In the genomic region with DNA sequence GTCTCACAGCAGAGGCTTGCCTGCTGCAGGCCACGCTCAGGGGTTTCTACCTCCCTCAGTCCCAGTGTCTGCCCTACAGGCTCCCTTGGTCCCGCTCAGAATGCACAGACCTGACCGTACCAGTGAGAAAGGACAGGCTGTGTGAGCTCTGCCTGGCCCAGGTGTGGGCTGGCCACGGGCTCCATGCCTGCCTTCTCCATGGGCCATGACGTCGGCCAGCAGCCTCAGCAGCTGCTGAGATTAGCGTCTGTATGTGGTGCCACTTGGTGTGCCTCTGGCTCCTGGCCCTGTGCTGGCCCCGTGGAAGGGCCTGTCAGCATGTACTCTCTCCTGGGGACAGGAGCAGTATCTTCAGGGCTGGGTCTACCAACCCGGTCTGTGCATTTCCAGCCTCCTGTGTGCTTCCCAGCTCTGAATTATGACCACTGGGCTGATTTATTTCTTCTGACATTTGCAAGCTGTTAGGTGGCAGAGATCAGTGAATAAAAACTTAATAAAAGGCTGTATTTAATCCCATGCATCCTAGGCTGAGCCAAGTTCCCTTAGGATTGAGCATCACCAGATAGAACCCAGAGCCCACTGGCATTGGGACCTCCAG, we compare ENCODE assay signal across 8 cellular contexts. TPM values are rescaled to one million over a fixed set of nuclear protein-coding genes. Genes with fewer than 3 reads are reported as not detected.
DNase-seq lines count a peak whose midpoint lies in the region; TF ChIP-seq lines count a peak whose summit lies in the region.

No MANE protein-coding gene starts in this region.

- H3K27ac ChIP-seq in VCaP (peak overlapping the region; percentile 82), hepatocyte (peak overlapping the region; percentile 53), stomach smooth muscle (ENCODE audit: low read length) (peak overlapping the region; percentile 75)

- DNase-seq in NCI-H2081 (lab: John Stamatoyannopoulos, UW) (peak; percentile 26 to 53), NCI-H2081 treated with DMSO at 0.1 percent for 48 hours (lab: John Stamatoyannopoulos, UW) (no peak), hepatocyte (ENCODE audit: low spot score) (no peak), NCI-H1930 (lab: John Stamatoyannopoulos, UW) (no peak), SKM-1 treated with dmso at 0.1 percent for 144 hours (lab: John Stamatoyannopoulos, UW; ENCODE audit: unreplicated experiment) (no peak)
- no peak for DNase-seq in stimulated activated CD4-positive, alpha-beta T cell treated with anti-CD3 and anti-CD28 coated beads, Interleukin-4, amount 100 ng/mL, for 24 hours

- H3K27me3 ChIP-seq in hepatocyte (no peaks in the 10 kb centered on the region), stomach smooth muscle (ENCODE audit: control insufficient read depth in 1 of 2, insufficient read depth in 2 of 2, low read length in 2 of 2) (no peaks in the 10 kb centered on the region)

- TF ChIP-seq CTCF in VCaP (conservative IDR thresholded peaks at IDR 0.05) = no peak
- TF ChIP-seq CTCF in hepatocyte (IDR thresholded peaks at IDR 0.05; ENCODE audit: poor library complexity) = no peak

- peaks cover 91% of the 10 kb centered on the region for H3K79me2 ChIP-seq in hepatocyte

- H3K4me3 ChIP-seq in hepatocyte (no peak overlapping the region), stomach smooth muscle (ENCODE audit: low read length in 2 of 2) (peak overlapping the region in 1 of 2 donors; percentile 55)

- no peak overlapping the region for H2AFZ ChIP-seq in hepatocyte

- H4K20me1 ChIP-seq in hepatocyte (ENCODE audit: insufficient read depth, poor library complexity, severe bottlenecking) = peaks cover 93% of the 10 kb centered on the region

- H3K36me3 ChIP-seq in hepatocyte (replicated peaks; ENCODE audit: insufficient read depth, low read depth) (no peaks in the 10 kb centered on the region), stomach smooth muscle (ENCODE audit: control insufficient read depth in 2 of 2, insufficient read depth in 2 of 2, low read length in 2 of 2) (peaks cover 0 to 3% of the 10 kb centered on the region in 2 donors)

- H3K4me2 ChIP-seq in hepatocyte = peak overlapping the region; percentile 33

- H3K9ac ChIP-seq in stomach smooth muscle (ENCODE audit: low read length in 2 of 2) = no peak overlapping the region

- 78% methylated on average over 8 of the region's 9 CpGs for WGBS in hepatocyte (ENCODE audit: low lambda C conversion rate, missing lambda C conversion rate)

- H3K4me1 ChIP-seq in hepatocyte (ENCODE audit: insufficient read depth) (peaks cover 28% of the 10 kb centered on the region), stomach smooth muscle (ENCODE audit: control insufficient read depth, insufficient read depth, low read length) (peaks cover 64% of the 10 kb centered on the region)

- no peaks in the 10 kb centered on the region for H3K9me3 ChIP-seq in hepatocyte (ENCODE audit: low read depth)
- no peaks in the 10 kb centered on the region for H3K9me3 ChIP-seq in stomach smooth muscle (ENCODE audit: control insufficient read depth in 2 of 2, low read length in 2 of 2)

- no peaks in the 10 kb centered on the region for H3K9me2 ChIP-seq in hepatocyte (replicated peaks; ENCODE audit: insufficient read depth)

RNA-seq across cellular contexts. Expression of a gene that starts 25.7 kb away (rescaled TPM):
- total RNA-seq in hepatocyte = 35.4 and 51.2 TPM in 2 replicates
- 27.3 and 32.7 TPM in 2 replicates for polyA plus RNA-seq in hepatocyte

Comparison
In these comparisons a context has a peak if more than half of its experiments do, and no peak if none do; other contexts are left out.
1. DNase-seq: peak in NCI-H2081 (2 of 2); none in NCI-H2081 treated with DMSO at 0.1 percent for 48 hours (single experiment), hepatocyte (single experiment), stimulated activated CD4-positive, alpha-beta T cell treated with anti-CD3 and anti-CD28 coated beads, Interleukin-4, amount 100 ng/mL, for 24 hours (single experiment), NCI-H1930 (0 of 2) and SKM-1 treated with dmso at 0.1 percent for 144 hours (single experiment).
2. Peak in every context shown above with its lines, with median percentiles within 50 percentile points of each other: H3K27ac ChIP-seq.